In genomic region chr11:15526859-15527450, GRCh38 we compare ENCODE assay signal across 11 cellular contexts.
"Had no signal": no experiment of that assay in that cellular context is flagged by ENCODE, and none has a peak within 500 bp of the region (broad histone marks: within the 10 kb centered on the region; RNA-seq: fewer than 3 reads in every experiment).

No MANE protein-coding gene starts in this region.

- FAIRE-seq: H1, H54 had no signal

- H3K4me1 ChIP-seq: HAP-1 had no signal

- ATAC-seq: GM23338, HCT116 had no signal

- H3K4me2 ChIP-seq: GM23338 had no signal

- H2AFZ ChIP-seq: GM23248, GM23338 had no signal

- H3K27ac ChIP-seq: GM23248 had no signal

- DNase-seq: GM23248, GOT3, H7, H9, HCEC 1CT, HFFc6 had no signal

- H3K9ac ChIP-seq: GM23248 had no signal

- H3K36me3 ChIP-seq: HAP-1 had no signal

- H3K4me3 ChIP-seq: GM23248, GM23338, HAP-1 had no signal
